In genomic region chr18:70154591-70155194, GRCh38 we compare ENCODE assay signal across 15 cellular contexts. TPM values are rescaled to one million over a fixed set of nuclear protein-coding genes. Genes with fewer than 3 reads are reported as not detected.
DNase-seq lines count a peak whose midpoint lies in the region; ATAC-seq and TF ChIP-seq lines count a peak whose summit lies in the region.
"Had no signal": no experiment of that assay in that cellular context is flagged by ENCODE, and none has a peak within 500 bp of the region (broad histone marks: within the 10 kb centered on the region; RNA-seq: fewer than 3 reads in every experiment).

No MANE protein-coding gene starts in this region.

- no peaks in the 10 kb centered on the region for H4K20me1 ChIP-seq in osteoblast (ENCODE audit: insufficient read depth, low read length)

- no peak overlapping the region for H2AFZ ChIP-seq in osteoblast (ENCODE audit: low read length)

- no peak for ATAC-seq in HG03139 (IDR thresholded peaks at IDR 0.05; ENCODE audit: unreplicated experiment)

- TF ChIP-seq CTCF in choroid plexus epithelial cell (conservative IDR thresholded peaks at IDR 0.05; ENCODE audit: low read depth, low read length) (no peak), osteoblast (IDR thresholded peaks at IDR 0.05; ENCODE audit: extremely low read depth, low read depth, low read length) (no peak)

- H3K4me2 ChIP-seq in osteoblast (ENCODE audit: insufficient read depth, low read length): peak overlapping the region; percentile 34

- H3K4me3 ChIP-seq in choroid plexus epithelial cell (ENCODE audit: low read depth, low read length): no peak overlapping the region
- H3K4me3 ChIP-seq in osteoblast (ENCODE audit: insufficient read depth, low read length): no peak overlapping the region
- no peak overlapping the region for H3K4me3 ChIP-seq in effector memory CD4-positive, alpha-beta T cell (ENCODE audit: insufficient read depth, low read depth, low read length, poor library complexity, severe bottlenecking)
- H3K4me3 ChIP-seq: HAP-1, left ventricle myocardium inferior had no signal

- peaks cover 3% of the 10 kb centered on the region for H3K36me3 ChIP-seq in osteoblast (ENCODE audit: insufficient read depth, low read length)
- H3K36me3 ChIP-seq in effector memory CD4-positive, alpha-beta T cell (ENCODE audit: control insufficient read depth, insufficient read depth, low read length): peaks cover 7% of the 10 kb centered on the region

- DNase-seq in Caki2 (ENCODE audit: low read depth) (peak; percentile 39), LHCN-M2 (ENCODE audit: low read depth) (peak; percentile 77), choroid plexus epithelial cell (ENCODE audit: low read depth) (peak; percentile 94), osteoblast (ENCODE audit: insufficient read length, low spot score, missing footprints) (no peak)
- DNase-seq in activated CD4-positive, CD25-positive, alpha-beta regulatory T cell (lab: John Stamatoyannopoulos, UW): no peak
- DNase-seq in effector memory CD4-positive, alpha-beta T cell: no peak
- no peak for DNase-seq in activated T-cell treated with anti-CD3 and anti-CD28 coated beads, Interleukin-2, amount 50 U/mL, for 48 hours
- DNase-seq: activated CD4-positive, alpha-beta memory T cell treated with anti-CD3 and anti-CD28 coated beads, Interleukin-2, amount 10 ng/mL, durations not matched to agents 7 days and 5 days; activated naive CD4-positive, alpha-beta T cell treated with anti-CD3 and anti-CD28 coated beads for 36 hours; cortex of kidney; KBM-7; left ventricle myocardium inferior; nucleus accumbens had no signal

- no peak overlapping the region for H3K27ac ChIP-seq in osteoblast (ENCODE audit: low read depth, low read length)
- H3K27ac ChIP-seq in effector memory CD4-positive, alpha-beta T cell (ENCODE audit: insufficient read depth, low read length, poor library complexity, severe bottlenecking): no peak overlapping the region
- H3K27ac ChIP-seq: left ventricle myocardium inferior had no signal

- in situ Hi-C loops in Caki2 (cut with HindIII; ENCODE audit: low pct_unique_long_range_greater_than_20kb, low sequenced_read_pairs): no loop called here

- peaks cover 13% of the 10 kb centered on the region for H3K4me1 ChIP-seq in osteoblast (ENCODE audit: insufficient read depth, low read length)
- no peaks in the 10 kb centered on the region for H3K4me1 ChIP-seq in effector memory CD4-positive, alpha-beta T cell (ENCODE audit: control insufficient read depth, insufficient read depth, low read length, poor library complexity, severe bottlenecking)
- H3K4me1 ChIP-seq: HAP-1, left ventricle myocardium inferior had no signal

- H3K79me2 ChIP-seq in osteoblast (ENCODE audit: insufficient read depth, low read length): peaks cover 5% of the 10 kb centered on the region

- H3K9me3 ChIP-seq in osteoblast (ENCODE audit: low read depth, low read length): no peaks in the 10 kb centered on the region
- no peaks in the 10 kb centered on the region for H3K9me3 ChIP-seq in effector memory CD4-positive, alpha-beta T cell (ENCODE audit: control insufficient read depth, low read length)
- H3K9me3 ChIP-seq: HAP-1, left ventricle myocardium inferior had no signal

- H3K27me3 ChIP-seq in osteoblast (ENCODE audit: insufficient read depth, low read length): no peaks in the 10 kb centered on the region
- no peaks in the 10 kb centered on the region for H3K27me3 ChIP-seq in effector memory CD4-positive, alpha-beta T cell (replicated peaks; ENCODE audit: control insufficient read depth, insufficient read depth, low read length, poor library complexity, severe bottlenecking)

RNA-seq across cellular contexts. Expression of gene RTTN, which starts 50.8 kb away (rescaled TPM):
- 1.1 and 1.7 TPM in 2 replicates for total RNA-seq in Caki2 (2014; rRNA removed; shearing (Covaris generic); ENCODE audit: low replicate concordance)
- total RNA-seq in LHCN-M2 (2014; rRNA removed): 24.5 and 25.1 TPM in 2 replicates
- 5.1 TPM for polyA plus RNA-seq in LHCN-M2 (2012)
- total RNA-seq in osteoblast: 11.2 and 15.6 TPM in 2 replicates

Comparison
In these comparisons a context has a peak if more than half of its experiments do, and no peak if none do; other contexts are left out.
1. DNase-seq: peak in Caki2 (single experiment), LHCN-M2 (single experiment) and choroid plexus epithelial cell (single experiment); none in osteoblast (single experiment), activated CD4-positive, CD25-positive, alpha-beta regulatory T cell (0 of 4), effector memory CD4-positive, alpha-beta T cell (0 of 3) and activated T-cell treated with anti-CD3 and anti-CD28 coated beads, Interleukin-2, amount 50 U/mL, for 48 hours (0 of 2).